ENCODE assay signal across 17 cellular contexts in genomic region chr2:145041706-145042105, GRCh38.
A peak's percentile ranks its signal among the peaks of the same experiment; 100 is the strongest.
DNase-seq lines count a peak whose midpoint lies in the region; ATAC-seq and TF ChIP-seq lines count a peak whose summit lies in the region.
"Had no signal": no experiment of that assay in that cellular context is flagged by ENCODE, and none has a peak within 500 bp of the region (broad histone marks: within the 10 kb centered on the region; RNA-seq: fewer than 3 reads in every experiment).

No MANE protein-coding gene starts in this region.

- ATAC-seq in GM21390 (IDR thresholded peaks at IDR 0.05; ENCODE audit: unreplicated experiment) (no peak), upper lobe of right lung (no peak)
- ATAC-seq: GM12878, HCT116 had no signal

- H3K27me3 ChIP-seq in smooth muscle cell (ENCODE audit: low read depth) (no peaks in the 10 kb centered on the region), upper lobe of right lung (no peaks in the 10 kb centered on the region)

- H3K36me3 Mint-ChIP-seq in HFFc6 (ENCODE audit: low read depth): no peaks in the 10 kb centered on the region; the same call in 1 of the 2 replicates
- no peaks in the 10 kb centered on the region for H3K36me3 Mint-ChIP-seq in mesothelial cell of epicardium

- TF ChIP-seq CTCF in HFFc6 (IDR thresholded peaks at IDR 0.05) (no peak), smooth muscle cell (IDR thresholded peaks at IDR 0.05; ENCODE audit: borderline replicate concordance, insufficient read depth, poor library complexity, severe bottlenecking) (no peak), mesothelial cell of epicardium (IDR thresholded peaks at IDR 0.05; ENCODE audit: unreplicated experiment) (no peak), upper lobe of right lung (IDR thresholded peaks at IDR 0.05) (no peak)

- no peaks in the 10 kb centered on the region for H3K9me3 ChIP-seq in SK-N-MC (ENCODE audit: low read depth, low read length)
- no peaks in the 10 kb centered on the region for H3K9me3 ChIP-seq in smooth muscle cell (replicated peaks; ENCODE audit: low read depth)
- no peaks in the 10 kb centered on the region for H3K9me3 ChIP-seq in upper lobe of right lung

- H3K4me1 ChIP-seq in smooth muscle cell (ENCODE audit: low read depth) (no peaks in the 10 kb centered on the region), upper lobe of right lung (no peaks in the 10 kb centered on the region)

- H3K4me1 Mint-ChIP-seq in HFFc6 (ENCODE audit: low read depth): peaks cover 42% of the 10 kb centered on the region
- H3K4me1 Mint-ChIP-seq in mesothelial cell of epicardium: peaks cover 18% of the 10 kb centered on the region
- H3K4me1 Mint-ChIP-seq: IgD-negative memory B cell had no signal

- H3K27me3 Mint-ChIP-seq in HFFc6 (ENCODE audit: insufficient read depth) (no peaks in the 10 kb centered on the region), mesothelial cell of epicardium (ENCODE audit: low read depth) (no peaks in the 10 kb centered on the region)
- H3K27me3 Mint-ChIP-seq: CD4-positive, alpha-beta T cell; IgD-negative memory B cell had no signal

- H3F3A ChIP-seq in smooth muscle cell (ENCODE audit: low read depth): no peaks in the 10 kb centered on the region

- no peaks in the 10 kb centered on the region for H3K9me3 Mint-ChIP-seq in HFFc6
- H3K9me3 Mint-ChIP-seq in mesothelial cell of epicardium: peaks cover 6% of the 10 kb centered on the region
- H3K9me3 Mint-ChIP-seq: CD4-positive, alpha-beta T cell; IgD-negative memory B cell had no signal

- intact Hi-C loops in upper lobe of right lung (cut with DNase I): no loop called here

- DNase-seq in HFFc6 (no peak), SK-N-MC (ENCODE audit: low read depth, low spot score) (no peak), smooth muscle cell (lab: John Stamatoyannopoulos, UW; ENCODE audit: unreplicated experiment) (no peak), mesothelial cell of epicardium (ENCODE audit: low spot score in 2 of 2, unreplicated experiment in 2 of 2) (no peak), upper lobe of right lung (no peak)
- DNase-seq: AML-193; CD4-positive, alpha-beta T cell; DMS153; DMS79; GOT3; H7; KG1 had no signal

- no peak overlapping the region for H3K4me2 ChIP-seq in smooth muscle cell

- peak overlapping the region; percentile 51 for H2AFZ ChIP-seq in smooth muscle cell (ENCODE audit: low read depth)

- H3K27ac Mint-ChIP-seq in HFFc6 (peak overlapping the region; percentile 8; the same call in 1 of the 2 replicates), mesothelial cell of epicardium (no peak overlapping the region)
- H3K27ac Mint-ChIP-seq: CD4-positive, alpha-beta T cell; IgD-negative memory B cell had no signal

- no peak overlapping the region for H3K4me3 ChIP-seq in SK-N-MC
- no peak overlapping the region for H3K4me3 ChIP-seq in smooth muscle cell
- no peak overlapping the region for H3K4me3 ChIP-seq in upper lobe of right lung
- H3K4me3 ChIP-seq: GM12878 had no signal

- H3K9ac ChIP-seq in SK-N-MC (ENCODE audit: insufficient read length): no peak overlapping the region
- no peak overlapping the region for H3K9ac ChIP-seq in smooth muscle cell (ENCODE audit: low read depth)

- H3K36me3 ChIP-seq in SK-N-MC (ENCODE audit: insufficient read depth, low read length): no peaks in the 10 kb centered on the region
- H3K36me3 ChIP-seq in smooth muscle cell (ENCODE audit: low read depth): no peaks in the 10 kb centered on the region
- H3K36me3 ChIP-seq in upper lobe of right lung: no peaks in the 10 kb centered on the region

- H3K27ac ChIP-seq in SK-N-MC: peak overlapping the region; percentile 64
- H3K27ac ChIP-seq in smooth muscle cell (ENCODE audit: low read depth): no peak overlapping the region
- no peak overlapping the region for H3K27ac ChIP-seq in upper lobe of right lung
- H3K27ac ChIP-seq: C4-2B had no signal

- H3K79me2 ChIP-seq in smooth muscle cell (ENCODE audit: low read depth): no peaks in the 10 kb centered on the region

- no peaks in the 10 kb centered on the region for H4K20me1 ChIP-seq in smooth muscle cell (ENCODE audit: low read depth)

- H3K4me3 Mint-ChIP-seq in HFFc6 (no peak overlapping the region), mesothelial cell of epicardium (no peak overlapping the region)
- H3K4me3 Mint-ChIP-seq: CD4-positive, alpha-beta T cell; IgD-negative memory B cell had no signal
